8 cellular contexts compared by ENCODE assay signal in the genomic region with DNA sequence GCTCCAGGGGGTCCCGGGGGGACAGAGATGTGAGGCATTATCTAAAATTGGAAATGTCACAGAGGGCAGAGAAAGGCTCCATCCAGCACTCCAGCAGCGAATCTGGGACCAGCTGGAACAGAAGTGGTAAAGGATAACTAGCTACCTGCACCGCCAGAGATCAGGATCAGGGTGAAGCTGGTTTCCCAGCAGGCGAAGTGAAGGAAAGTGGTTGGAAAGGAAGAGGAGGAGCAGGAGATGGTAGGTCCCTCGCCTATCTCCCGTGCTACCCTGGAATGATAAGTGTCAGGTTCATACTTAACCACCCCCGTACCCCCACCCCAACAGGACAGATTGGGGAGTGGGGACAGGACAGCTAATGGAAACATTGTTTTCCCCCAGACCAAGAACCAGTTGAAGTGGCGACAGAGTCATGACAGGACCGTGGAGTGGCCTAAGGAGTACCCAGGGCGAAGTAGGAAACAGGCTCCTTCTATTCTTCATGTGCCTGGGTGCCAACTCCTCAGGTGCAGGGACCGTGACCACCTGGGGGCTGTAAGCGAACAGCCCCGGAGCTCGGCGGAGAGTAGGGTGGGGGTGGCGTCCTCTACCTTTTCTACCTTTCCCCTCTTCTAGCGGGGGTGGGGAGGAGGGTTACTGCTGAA. TPM values are rescaled to one million over a fixed set of nuclear protein-coding genes. Genes with fewer than 3 reads are reported as not detected.
DNase-seq lines count a peak whose midpoint lies in the region; ATAC-seq, FAIRE-seq and TF ChIP-seq lines count a peak whose summit lies in the region.

No MANE protein-coding gene starts in this region.

- H3K36me3 ChIP-seq in bronchial epithelial cell (ENCODE audit: control insufficient read depth, insufficient read depth, low read length) (peaks cover 17% of the 10 kb centered on the region), mesodermal cell (ENCODE audit: control insufficient read depth, insufficient read depth, low read length) (peaks cover 41% of the 10 kb centered on the region)

- H3K27me3 ChIP-seq in bronchial epithelial cell (ENCODE audit: control insufficient read depth, insufficient read depth, low read length) = no peaks in the 10 kb centered on the region

- FAIRE-seq in bronchial epithelial cell (lab: Jason Lieb, UNC) = no peak

- H3K4me1 ChIP-seq in mesodermal cell (ENCODE audit: control insufficient read depth, insufficient read depth, low read length, poor library complexity, severe bottlenecking) = peaks cover 6% of the 10 kb centered on the region

- H3K27ac ChIP-seq in mesodermal cell (ENCODE audit: low read depth, low read length, severe bottlenecking) = peak overlapping the region; percentile 67

- H3K9me3 ChIP-seq in mesodermal cell (ENCODE audit: control insufficient read depth, low read length) = no peaks in the 10 kb centered on the region

- DNase-seq in AG09309 (ENCODE audit: low read depth) (no peak), bronchial epithelial cell (ENCODE audit: low read depth) (no peak), middle frontal gyrus (ENCODE audit: extremely low spot score, low spot score) (no peak), UCSD-AML1 (lab: John Stamatoyannopoulos, UW; ENCODE audit: unreplicated experiment) (no peak), OCI-M2 (lab: John Stamatoyannopoulos, UW; ENCODE audit: unreplicated experiment) (no peak)

- peak; percentile 6 for ATAC-seq in HG03520 (IDR thresholded peaks at IDR 0.05; ENCODE audit: unreplicated experiment)
- ATAC-seq in GM19351 (IDR thresholded peaks at IDR 0.05; ENCODE audit: unreplicated experiment) = no peak

- WGBS in mesodermal cell (ENCODE audit: insufficient coverage in 2 of 2), 2 experiments = 37 to 48% methylated on average over 4 of the region's 17 CpGs

- peak overlapping the region; percentile 99 for H3K4me3 ChIP-seq in AG09309 (ENCODE audit: control insufficient read depth, low read depth, low read length)
- peak overlapping the region; percentile 92 for H3K4me3 ChIP-seq in bronchial epithelial cell (ENCODE audit: low read depth, low read length)
- peak overlapping the region; percentile 61 for H3K4me3 ChIP-seq in mesodermal cell (ENCODE audit: extremely low read depth, insufficient read depth, low read length, poor library complexity, severe bottlenecking)

- no peak for TF ChIP-seq CTCF in AG09309 (IDR thresholded peaks at IDR 0.05; ENCODE audit: control insufficient read depth, insufficient read depth, low read depth, low read length, missing control alignments)
- no peak for TF ChIP-seq CTCF in bronchial epithelial cell (IDR thresholded peaks at IDR 0.05; ENCODE audit: insufficient read depth, low read length, severe bottlenecking)

RNA-seq across cellular contexts. Expression of a gene that starts 0.7 kb away (rescaled TPM):
- 11.5 and 12.9 TPM in 2 replicates for total RNA-seq in bronchial epithelial cell
- 46.1 TPM for polyA plus RNA-seq in mesodermal cell (2013, experiment 1 of 2)
- 41.4 TPM for polyA plus RNA-seq in mesodermal cell (2013, experiment 2 of 2)

RNA-seq across cellular contexts. Expression of a gene that starts 10.4 kb away (rescaled TPM):
- total RNA-seq in bronchial epithelial cell = 10.0 and 11.0 TPM in 2 replicates
- 31.7 TPM for polyA plus RNA-seq in mesodermal cell (2013, experiment 1 of 2)
- polyA plus RNA-seq in mesodermal cell (2013, experiment 2 of 2) = 20.6 TPM

RNA-seq across cellular contexts. Expression of a gene that starts 17.3 kb away (rescaled TPM):
- 3.9 and 4.7 TPM in 2 replicates for total RNA-seq in bronchial epithelial cell
- polyA plus RNA-seq in mesodermal cell (2013, experiment 1 of 2) = 32.7 TPM
- 29.0 TPM for polyA plus RNA-seq in mesodermal cell (2013, experiment 2 of 2)

RNA-seq across cellular contexts. Expression of a gene that starts 22.3 kb away (rescaled TPM):
- under 0.01 TPM in 1 of 2 replicates, not detected in the other for total RNA-seq in bronchial epithelial cell
- 17.0 TPM for polyA plus RNA-seq in mesodermal cell (2013, experiment 1 of 2)
- polyA plus RNA-seq in mesodermal cell (2013, experiment 2 of 2) = 9.3 TPM

RNA-seq across cellular contexts. Expression of a gene that starts 22.8 kb away (rescaled TPM):
- total RNA-seq in bronchial epithelial cell = 93.5 and 94.3 TPM in 2 replicates
- polyA plus RNA-seq in mesodermal cell (2013, experiment 1 of 2) = 81.7 TPM
- polyA plus RNA-seq in mesodermal cell (2013, experiment 2 of 2) = 88.0 TPM
